ENCODE assay signal across 17 cellular contexts in the genomic region with DNA sequence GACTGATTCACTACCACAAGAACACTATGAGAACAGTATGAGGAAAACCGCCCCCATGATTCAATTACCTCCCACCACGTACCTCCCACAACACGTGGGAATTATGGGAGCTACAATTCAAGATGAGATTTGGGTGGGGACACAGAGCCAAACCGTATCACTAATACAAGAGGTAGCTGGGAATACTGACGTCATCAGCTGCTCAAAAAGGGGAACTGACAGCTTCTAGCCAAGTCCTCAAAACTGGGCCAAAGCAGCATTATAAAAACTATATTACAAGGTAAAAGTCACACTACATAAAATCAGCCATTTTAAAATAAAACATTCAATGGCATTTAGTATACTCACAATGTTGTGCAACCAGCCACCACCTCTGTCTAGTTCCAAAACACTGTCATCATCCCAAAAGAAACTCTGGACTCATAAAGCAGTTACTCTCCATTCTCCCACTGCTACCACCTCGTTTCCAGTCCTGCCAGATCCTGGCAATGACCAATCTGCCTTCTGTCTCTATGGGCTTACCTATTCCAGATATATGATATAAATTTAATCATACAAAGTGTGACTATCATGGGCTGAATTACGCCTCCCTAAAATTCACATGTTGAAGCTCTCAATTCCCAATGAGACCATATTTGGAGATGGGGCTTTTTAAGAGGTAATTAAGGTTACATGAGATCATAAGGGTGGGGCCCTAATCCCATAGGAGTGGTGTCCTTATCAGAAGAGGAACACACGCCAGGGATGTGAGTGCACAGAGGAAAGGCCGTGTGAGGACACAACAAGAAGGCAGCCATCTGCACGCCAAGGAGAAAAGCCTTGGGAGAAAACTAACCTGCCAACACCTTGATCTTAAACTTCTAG.
"Had no signal": no experiment of that assay in that cellular context is flagged by ENCODE, and none has a peak within 500 bp of the region (broad histone marks: within the 10 kb centered on the region; RNA-seq: fewer than 3 reads in every experiment).

No MANE protein-coding gene starts in this region.

- DNase-seq: activated CD4-positive, alpha-beta memory T cell treated with anti-CD3 and anti-CD28 coated beads for 36 hours; activated CD8-positive, alpha-beta memory T cell treated with anti-CD3 and anti-CD28 coated beads, Interleukin-2, amount 50 U/mL, for 4 hours; activated naive CD4-positive, alpha-beta T cell; esophagus squamous epithelium; foreskin melanocyte; heart right ventricle; retina had no signal

- H3K27ac Mint-ChIP-seq: activated CD4-positive, alpha-beta memory T cell treated with anti-CD3 and anti-CD28 coated beads for 36 hours; activated T-helper 1 cell treated with anti-CD3 and anti-CD28 coated beads, Interleukin-12 subunit alpha, Interleukin-12 subunit beta, Interleukin-2, Interleukin-4 antibody, amounts not matched to agents 30 ng/mL and 10 ng/mL and 1 ng/mL, durations not matched to agents 14 hours and 24 hours and 36 hours; mesothelial cell of epicardium; stimulated activated effector memory CD8-positive, alpha-beta T cell treated with anti-CD3 and anti-CD28 coated beads, Interleukin-12 subunit alpha, Interleukin-12 subunit beta, amount 100 ng/mL, for 72 hours; T-helper 2 cell treated with Interferon-gamma antibody and Interleukin-4, amounts not matched to agents 5 μg/mL and 100 μg/mL, for 36 hours had no signal

- H3K4me1 Mint-ChIP-seq: stimulated activated effector memory CD8-positive, alpha-beta T cell treated with anti-CD3 and anti-CD28 coated beads, Interleukin-12 subunit alpha, Interleukin-12 subunit beta, amount 100 ng/mL, for 72 hours had no signal

- H3K27me3 ChIP-seq: tibial nerve, vagina had no signal

- H3K27ac ChIP-seq: esophagus squamous epithelium, heart right ventricle, vagina, VCaP had no signal

- FAIRE-seq: astrocyte, keratinocyte had no signal

- H3K9me3 ChIP-seq: vagina had no signal

- ATAC-seq: stimulated activated effector memory CD8-positive, alpha-beta T cell treated with anti-CD3 and anti-CD28 coated beads, Interleukin-12 subunit alpha, Interleukin-12 subunit beta, amount 100 ng/mL, for 72 hours had no signal

- H3K36me3 ChIP-seq: esophagus squamous epithelium, heart right ventricle, tibial nerve, vagina had no signal

- H3K4me3 Mint-ChIP-seq: activated CD4-positive, alpha-beta memory T cell treated with anti-CD3 and anti-CD28 coated beads for 36 hours; activated T-helper 1 cell treated with anti-CD3 and anti-CD28 coated beads, Interleukin-12 subunit alpha, Interleukin-12 subunit beta, Interleukin-2, Interleukin-4 antibody, amounts not matched to agents 30 ng/mL and 10 ng/mL and 1 ng/mL, durations not matched to agents 14 hours and 24 hours and 36 hours; mesothelial cell of epicardium; stimulated activated effector memory CD8-positive, alpha-beta T cell treated with anti-CD3 and anti-CD28 coated beads, Interleukin-12 subunit alpha, Interleukin-12 subunit beta, amount 100 ng/mL, for 72 hours; T-helper 2 cell treated with Interferon-gamma antibody and Interleukin-4, amounts not matched to agents 5 μg/mL and 100 μg/mL, for 36 hours had no signal

- H3K9me3 Mint-ChIP-seq: stimulated activated effector memory CD8-positive, alpha-beta T cell treated with anti-CD3 and anti-CD28 coated beads, Interleukin-12 subunit alpha, Interleukin-12 subunit beta, amount 100 ng/mL, for 72 hours had no signal

- H3K36me3 Mint-ChIP-seq: stimulated activated effector memory CD8-positive, alpha-beta T cell treated with anti-CD3 and anti-CD28 coated beads, Interleukin-12 subunit alpha, Interleukin-12 subunit beta, amount 100 ng/mL, for 72 hours had no signal

- H3K4me1 ChIP-seq: esophagus squamous epithelium, heart right ventricle, vagina had no signal

- H3K4me2 ChIP-seq: smooth muscle cell had no signal

- H3K4me3 ChIP-seq: esophagus squamous epithelium, heart right ventricle, smooth muscle cell, tibial nerve, vagina had no signal
